Comparison of ENCODE assay signal across 1 cellular context in genomic region chr4:170027181-170027829, GRCh38.
TF ChIP-seq lines count a peak whose summit lies in the region.

No MANE protein-coding gene starts in this region.

TF ChIP-seq in HepG2, 621 proteins besides CTCF, POLR2A, EP300 and RAD21 (continued from another document and continues in another):
- TF ChIP-seq ZNF687 (CRISPR knock-in tag; IDR thresholded peaks at IDR 0.05) (peak; percentile 98), SYNCRIP (IDR thresholded peaks at IDR 0.05; ENCODE audit: insufficient read depth, low read depth, low read length) (no peak), ZNF280B (CRISPR knock-in tag; IDR thresholded peaks at IDR 0.05; ENCODE audit: borderline replicate concordance) (peak; percentile 98), RBM22 (optimal IDR thresholded peaks at IDR 0.05; ENCODE audit: low read length) (no peak), ERF (CRISPR knock-in tag; IDR thresholded peaks at IDR 0.05) (peak; percentile 74; the same call in 1 of the 2 replicates), IRF1 (CRISPR knock-in tag; IDR thresholded peaks at IDR 0.05; ENCODE audit: low read depth) (0 out of 2 replicates have a peak, but pooled peaks have one; percentile 61), MBD4 (IDR thresholded peaks at IDR 0.05; ENCODE audit: borderline replicate concordance, low read length) (no peak), ZFP91 (CRISPR knock-in tag; IDR thresholded peaks at IDR 0.05; ENCODE audit: borderline replicate concordance) (peak; percentile 65), ZNF609 (CRISPR knock-in tag; IDR thresholded peaks at IDR 0.05; ENCODE audit: borderline replicate concordance) (0 out of 2 replicates have a peak, but pooled peaks have one; percentile 51), ZNF367 (CRISPR knock-in tag; IDR thresholded peaks at IDR 0.05; ENCODE audit: borderline replicate concordance) (peak; percentile 79; the same call in 1 of the 2 replicates), RERE (CRISPR knock-in tag; IDR thresholded peaks at IDR 0.05; ENCODE audit: low read depth) (no peak), RCOR2 (CRISPR knock-in tag; IDR thresholded peaks at IDR 0.05) (no peak), TEAD3 (CRISPR knock-in tag; optimal IDR thresholded peaks at IDR 0.05; ENCODE audit: borderline replicate concordance) (peak; percentile 14), ZKSCAN8 (CRISPR knock-in tag; IDR thresholded peaks at IDR 0.05; ENCODE audit: borderline replicate concordance) (no peak), SMARCE1 (IDR thresholded peaks at IDR 0.05; ENCODE audit: borderline replicate concordance) (no peak), BCL6 (CRISPR knock-in tag; IDR thresholded peaks at IDR 0.05) (peak; percentile 31; the same call in 1 of the 2 replicates), HNF4A (CRISPR knock-in tag; IDR thresholded peaks at IDR 0.05) (no peak), ZSCAN22 (CRISPR knock-in tag; IDR thresholded peaks at IDR 0.05) (no peak), ZZZ3 (CRISPR knock-in tag; IDR thresholded peaks at IDR 0.05; ENCODE audit: borderline replicate concordance) (0 out of 2 replicates have a peak, but pooled peaks have one; percentile 55), BCL3 (CRISPR knock-in tag; IDR thresholded peaks at IDR 0.05) (0 out of 2 replicates have a peak, but pooled peaks have one; percentile 62), ZNF281 (CRISPR knock-in tag; IDR thresholded peaks at IDR 0.05; ENCODE audit: borderline replicate concordance) (0 out of 2 replicates have a peak, but pooled peaks have one; percentile 16), XRCC5 (optimal IDR thresholded peaks at IDR 0.05; ENCODE audit: low read length) (peak; percentile 83), RFXANK (CRISPR knock-in tag; IDR thresholded peaks at IDR 0.05) (0 out of 2 replicates have a peak, but pooled peaks have one; percentile 24), CSRNP1 (CRISPR knock-in tag; IDR thresholded peaks at IDR 0.05) (peak; percentile 57; the same call in 1 of the 2 replicates), SNRNP70 (IDR thresholded peaks at IDR 0.05; ENCODE audit: low read depth, low read length) (no peak), ZNF703 (CRISPR knock-in tag; IDR thresholded peaks at IDR 0.05; ENCODE audit: borderline replicate concordance) (0 out of 2 replicates have a peak, but pooled peaks have one; percentile 60)
